ENCODE assay signal across 8 cellular contexts in the genomic region with DNA sequence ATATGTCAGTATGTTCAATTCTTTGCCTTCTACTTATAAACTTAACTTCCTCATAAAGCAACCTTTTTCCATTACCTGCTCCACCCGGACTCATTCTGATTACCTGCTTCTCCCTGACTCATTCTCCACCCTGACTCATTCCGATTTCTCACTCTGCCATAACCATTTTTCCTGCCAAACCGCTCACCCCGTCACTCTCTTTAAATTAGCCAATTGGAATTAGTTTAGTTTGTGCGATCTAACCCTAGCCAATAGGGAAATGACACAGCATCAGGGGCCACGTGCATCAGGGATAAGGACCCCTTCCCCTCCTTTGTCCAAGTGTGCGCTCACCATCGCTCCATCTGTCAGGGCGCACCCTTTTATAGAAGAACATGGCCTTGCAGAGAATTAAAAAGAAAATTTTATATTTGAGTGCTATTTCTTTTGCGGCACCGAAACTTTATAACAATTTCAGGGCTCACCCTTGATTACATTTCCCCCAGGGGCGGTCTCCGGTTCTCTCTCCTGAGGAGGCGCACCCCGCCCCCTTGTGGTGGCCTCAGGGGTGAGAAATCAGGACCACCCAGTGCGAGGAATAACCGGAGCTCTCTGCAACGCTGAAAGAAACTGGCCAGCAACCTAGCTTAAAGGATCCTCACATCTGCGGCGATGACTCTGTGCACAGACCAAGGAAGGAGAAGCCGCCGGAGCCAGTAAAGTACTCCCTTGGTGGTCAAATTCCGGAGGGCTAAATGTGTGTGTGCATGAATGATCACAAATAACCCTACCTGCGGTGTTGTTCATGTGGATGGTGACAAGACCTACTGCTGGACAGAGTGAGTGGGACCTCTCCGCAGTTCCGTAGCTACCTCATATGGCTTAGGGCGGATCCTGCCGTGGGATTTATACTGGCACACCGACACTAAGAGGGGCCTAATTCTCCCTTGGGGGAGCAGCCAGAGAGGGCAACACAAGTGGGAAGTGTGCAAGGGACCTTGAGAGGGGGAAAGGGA.
A peak's percentile ranks its signal among the peaks of the same experiment; 100 is the strongest.
DNase-seq lines count a peak whose midpoint lies in the region; ATAC-seq lines count a peak whose summit lies in the region.

No MANE protein-coding gene starts in this region.

- DNase-seq in T-helper 1 cell (peak in 3 of 5 donors; percentile 11 to 19 (median 16)), astrocyte of the hippocampus (ENCODE audit: low read depth, low spot score) (peak; percentile 77), DMS53 treated with DMSO at 0.1 percent for 48 hours (lab: John Stamatoyannopoulos, UW; ENCODE audit: unreplicated experiment) (no peak), SIG-M5 (lab: John Stamatoyannopoulos, UW) (no peak)
- DNase-seq in stimulated activated CD4-positive, alpha-beta T cell treated with anti-CD3 and anti-CD28 coated beads, Interleukin-12 subunit alpha, Interleukin-12 subunit beta, amount 100 ng/mL, for 48 hours (ENCODE audit: low read depth in 2 of 3, low spot score in 1 of 3): peak; percentile 30 to 45 (median 32)

- ATAC-seq in HG03565 (IDR thresholded peaks at IDR 0.05; ENCODE audit: unreplicated experiment): no peak

- no peaks in the 10 kb centered on the region for H3K36me3 ChIP-seq in ES-I3 (ENCODE audit: insufficient read depth, low read length)

- peak overlapping the region; percentile 39 for H3K9ac ChIP-seq in ES-I3 (ENCODE audit: low read depth, low read length)

- peaks cover 5% of the 10 kb centered on the region for H3K4me1 ChIP-seq in ES-I3 (ENCODE audit: insufficient read depth, low read length)

- H3K4me3 ChIP-seq in iPS-18c (ENCODE audit: insufficient read depth, low read depth, low read length): peak overlapping the region; percentile 62

- H3K9me3 ChIP-seq in ES-I3 (ENCODE audit: control insufficient read depth, insufficient read depth, low read length) (peaks cover 14% of the 10 kb centered on the region), iPS-18c (ENCODE audit: control insufficient read depth, insufficient read depth, low read length) (peaks cover 4% of the 10 kb centered on the region)

Comparison
In these comparisons a context has a peak if more than half of its experiments do, and no peak if none do; other contexts are left out.
1. DNase-seq: peak in T-helper 1 cell (3 of 5), astrocyte of the hippocampus (single experiment) and stimulated activated CD4-positive, alpha-beta T cell treated with anti-CD3 and anti-CD28 coated beads, Interleukin-12 subunit alpha, Interleukin-12 subunit beta, amount 100 ng/mL, for 48 hours (3 of 3); none in DMS53 treated with DMSO at 0.1 percent for 48 hours (single experiment) and SIG-M5 (single experiment).